ENCODE assay signal across 20 cellular contexts in the genomic region with DNA sequence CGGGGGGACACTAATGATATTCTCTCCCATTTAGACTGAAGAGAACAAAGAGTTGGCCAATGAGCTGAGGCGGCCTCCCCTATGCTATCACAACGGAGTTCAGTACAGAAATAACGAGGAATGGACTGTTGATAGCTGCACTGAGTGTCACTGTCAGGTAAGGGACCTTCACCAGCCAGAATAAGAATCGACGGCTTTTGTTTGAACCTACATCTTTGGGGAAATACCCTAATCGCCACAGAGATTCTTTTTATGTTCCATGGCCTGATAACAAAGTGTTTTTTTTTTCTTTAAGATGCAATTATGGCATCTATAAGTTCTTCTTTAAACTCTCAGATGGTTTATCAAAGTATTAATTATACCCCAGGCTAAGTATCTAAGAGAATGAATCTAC. TPM values are rescaled to one million over a fixed set of nuclear protein-coding genes. Genes with fewer than 3 reads are reported as not detected.
DNase-seq lines count a peak whose midpoint lies in the region; ATAC-seq, FAIRE-seq and TF ChIP-seq lines count a peak whose summit lies in the region.
"Had no signal": no experiment of that assay in that cellular context is flagged by ENCODE, and none has a peak within 500 bp of the region (broad histone marks: within the 10 kb centered on the region; RNA-seq: fewer than 3 reads in every experiment).

No MANE protein-coding gene starts in this region.

- peaks cover 45% of the 10 kb centered on the region for H3K27me3 Mint-ChIP-seq in stimulated activated naive CD8-positive, alpha-beta T cell treated with anti-CD3 and anti-CD28 coated beads, Interleukin-15, amount 100 ng/mL, for 72 hours

- TF ChIP-seq POLR2A in endothelial cell of umbilical vein (IDR thresholded peaks at IDR 0.05; ENCODE audit: low read depth, low read length), result peak; percentile 99

- H3K9ac ChIP-seq in endothelial cell of umbilical vein (replicated peaks; ENCODE audit: extremely low read depth, insufficient read depth, low read length), result peak overlapping the region; percentile 99
- peak overlapping the region in 1 of 2 donors; percentile 21 for H3K9ac ChIP-seq in mucosa of rectum (ENCODE audit: low read depth in 1 of 2, low read length in 2 of 2)

- H3K27ac Mint-ChIP-seq in stimulated activated naive CD8-positive, alpha-beta T cell treated with anti-CD3 and anti-CD28 coated beads, Interleukin-15, amount 100 ng/mL, for 72 hours, result no peak overlapping the region
- H3K27ac Mint-ChIP-seq: activated CD8-positive, alpha-beta T cell treated with anti-CD3 and anti-CD28 coated beads for 36 hours; GM23338; stimulated activated naive B cell treated with anti-CD40 and anti-IgM and Interleukin-4, amounts not matched to agents 10 μg/mL and 1 μg/mL and 100 μg/mL, for 72 hours had no signal

- peaks cover 78% of the 10 kb centered on the region for H3K79me2 ChIP-seq in endothelial cell of umbilical vein (ENCODE audit: control insufficient read depth, insufficient read depth, low read length)

- in situ Hi-C loops in GM13977 (cut with MboI; ENCODE audit: low pct_unique_long_range_greater_than_20kb, low sequenced_read_pairs, unreplicated experiment), result loop anchor here (25.0 kb wide), 2 partner anchors 222 to 472 kb away; no protein-coding TSS in a partner anchor

- H3K4me3 ChIP-seq in RWPE2 (ENCODE audit: severe bottlenecking), result no peak overlapping the region
- H3K4me3 ChIP-seq in endothelial cell of umbilical vein (replicated peaks in 1 of 3; ENCODE audit: insufficient read depth in 1 of 3, low read depth in 1 of 3, low read length in 3 of 3), result peak overlapping the region; percentile 0 to 98 (median 97)
- H3K4me3 ChIP-seq in mucosa of rectum (ENCODE audit: low read length in 2 of 2), result peak overlapping the region; percentile 89 to 92
- peak overlapping the region; percentile 74 for H3K4me3 ChIP-seq in thoracic aorta
- H3K4me3 ChIP-seq: GM23338, K562 had no signal

- no peak for DNase-seq in RWPE2 (ENCODE audit: low spot score)
- no peak for DNase-seq in endothelial cell of umbilical vein (ENCODE audit: low read depth, low spot score)
- no peak for DNase-seq in thoracic aorta (ENCODE audit: low spot score)
- no peak for DNase-seq in stimulated activated naive CD8-positive, alpha-beta T cell treated with anti-CD3 and anti-CD28 coated beads, Interleukin-15, amount 100 ng/mL, for 72 hours
- DNase-seq in NCI-H82 treated with DMSO at 0.1 percent for 48 hours (lab: John Stamatoyannopoulos, UW; ENCODE audit: unreplicated experiment), result no peak
- DNase-seq in GM13977 (ENCODE audit: low spot score), result no peak
- DNase-seq in NCI-H146 (lab: John Stamatoyannopoulos, UW), result no peak
- DNase-seq: activated CD8-positive, alpha-beta T cell treated with anti-CD3 and anti-CD28 coated beads for 36 hours; activated effector memory CD4-positive, alpha-beta T cell treated with Interleukin-2 at 50 U/mL for 16 hours; CD4-positive, alpha-beta memory T cell; central memory CD4-positive, alpha-beta T cell; erythroblast; NCI-H1694 treated with DMSO at 0.1 percent for 48 hours; NCI-H748 treated with DMSO at 0.1 percent for 48 hours; SIG-M5; stimulated activated naive B cell treated with anti-CD40 and anti-IgM and Interleukin-4, amounts not matched to agents 10 μg/mL and 1 μg/mL and 100 μg/mL, for 72 hours had no signal

- no peak for FAIRE-seq in endothelial cell of umbilical vein (lab: Jason Lieb, UNC)
- FAIRE-seq: G401.6, K562 had no signal

- no peak for ATAC-seq in RWPE2 (ENCODE audit: low read depth)
- no peak for ATAC-seq in thoracic aorta (ENCODE audit: insufficient number of reproducible peaks, low FRiP score, low read depth)
- ATAC-seq in stimulated activated naive CD8-positive, alpha-beta T cell treated with anti-CD3 and anti-CD28 coated beads, Interleukin-15, amount 100 ng/mL, for 72 hours, result no peak
- ATAC-seq: activated CD8-positive, alpha-beta T cell treated with anti-CD3 and anti-CD28 coated beads for 36 hours; GM23338; K562; stimulated activated naive B cell treated with anti-CD40 and anti-IgM and Interleukin-4, amounts not matched to agents 10 μg/mL and 1 μg/mL and 100 μg/mL, for 72 hours had no signal

- dilution Hi-C loops in endothelial cell of umbilical vein (cut with MboI; ENCODE audit: extremely low pct_ligation_motif_present, low sequenced_read_pairs), result no loop called here

- H3K4me1 ChIP-seq in RWPE2 (ENCODE audit: insufficient read depth, poor library complexity, severe bottlenecking), result peaks cover 12% of the 10 kb centered on the region
- peaks cover 27% of the 10 kb centered on the region for H3K4me1 ChIP-seq in endothelial cell of umbilical vein (ENCODE audit: control insufficient read depth, extremely low read depth, insufficient read depth, low read length)
- peaks cover 44 to 57% of the 10 kb centered on the region in 2 donors for H3K4me1 ChIP-seq in mucosa of rectum (ENCODE audit: control insufficient read depth in 2 of 2, insufficient read depth in 2 of 2, low read length in 2 of 2)
- H3K4me1 ChIP-seq in thoracic aorta (ENCODE audit: control insufficient read depth in 1 of 2, low read depth in 2 of 2), result peaks cover 0 to 20% of the 10 kb centered on the region in 2 donors

- peaks cover 83% of the 10 kb centered on the region for H3K36me3 ChIP-seq in RWPE2 (ENCODE audit: low read depth)
- H3K36me3 ChIP-seq in endothelial cell of umbilical vein (ENCODE audit: control insufficient read depth in 2 of 2, extremely low read depth in 1 of 2, insufficient read depth in 2 of 2, low read length in 2 of 2), result peaks cover 64 to 72% of the 10 kb centered on the region in 2 experiments
- H3K36me3 ChIP-seq in mucosa of rectum (ENCODE audit: control insufficient read depth in 2 of 2, insufficient read depth in 2 of 2, low read length in 2 of 2), result peaks cover 69 to 71% of the 10 kb centered on the region in 2 donors
- H3K36me3 ChIP-seq in thoracic aorta, result peaks cover 8% of the 10 kb centered on the region

- H3K9me3 ChIP-seq in RWPE2 (ENCODE audit: severe bottlenecking) (no peaks in the 10 kb centered on the region), endothelial cell of umbilical vein (replicated peaks; ENCODE audit: control insufficient read depth, insufficient read depth, low read length) (no peaks in the 10 kb centered on the region), mucosa of rectum (ENCODE audit: control insufficient read depth in 2 of 2, low read length in 2 of 2) (no peaks in the 10 kb centered on the region), thoracic aorta (no peaks in the 10 kb centered on the region)

- peaks cover 5% of the 10 kb centered on the region for H4K20me1 ChIP-seq in endothelial cell of umbilical vein (replicated peaks; ENCODE audit: control insufficient read depth, extremely low read depth, insufficient read depth, low read length)

- H3K27ac ChIP-seq in RWPE2 (ENCODE audit: poor library complexity, severe bottlenecking) (peak overlapping the region; percentile 95), endothelial cell of umbilical vein (ENCODE audit: insufficient read depth, low read depth, low read length) (peak overlapping the region; percentile 70), mucosa of rectum (ENCODE audit: low read depth in 2 of 2, low read length in 2 of 2) (peak overlapping the region; percentile 0 to 7), thoracic aorta (no peak overlapping the region)

- H3K4me1 Mint-ChIP-seq in stimulated activated naive CD8-positive, alpha-beta T cell treated with anti-CD3 and anti-CD28 coated beads, Interleukin-15, amount 100 ng/mL, for 72 hours, result peaks cover 19% of the 10 kb centered on the region

- H3K4me2 ChIP-seq in endothelial cell of umbilical vein (ENCODE audit: insufficient read depth, low read length), result peak overlapping the region; percentile 82
- H3K4me2 ChIP-seq: GM23338 had no signal

- no peaks in the 10 kb centered on the region for H3K9me1 ChIP-seq in endothelial cell of umbilical vein (replicated peaks; ENCODE audit: control insufficient read depth, extremely low read depth, insufficient read depth, low read length)

- intact Hi-C loops in endothelial cell of umbilical vein (cut with micrococcal nuclease), result loop anchor here (5.0 kb wide), 1 partner anchor 742 kb away; no protein-coding TSS in a partner anchor

- CTCF ChIA-PET in endothelial cell of umbilical vein (lab: Charles Lee), result no interaction called here

- TF ChIP-seq CTCF in RWPE2 (IDR thresholded peaks at IDR 0.05; ENCODE audit: poor library complexity, severe bottlenecking), result no peak
- no peak for TF ChIP-seq CTCF in endothelial cell of umbilical vein (IDR thresholded peaks at IDR 0.05; ENCODE audit: extremely low read depth in 1 of 2, insufficient read depth in 1 of 2, low read depth in 1 of 2, low read length in 2 of 2)
- TF ChIP-seq CTCF in thoracic aorta (IDR thresholded peaks at IDR 0.05), result no peak
- no peak for TF ChIP-seq CTCF in GM13977 (IDR thresholded peaks at IDR 0.05; ENCODE audit: extremely low read depth, insufficient read depth, missing control alignments)

- H3K9me3 Mint-ChIP-seq in stimulated activated naive CD8-positive, alpha-beta T cell treated with anti-CD3 and anti-CD28 coated beads, Interleukin-15, amount 100 ng/mL, for 72 hours, result no peaks in the 10 kb centered on the region
- H3K9me3 Mint-ChIP-seq: activated CD8-positive, alpha-beta T cell treated with anti-CD3 and anti-CD28 coated beads for 36 hours; CD4-positive, alpha-beta memory T cell; GM23338; stimulated activated naive B cell treated with anti-CD40 and anti-IgM and Interleukin-4, amounts not matched to agents 10 μg/mL and 1 μg/mL and 100 μg/mL, for 72 hours had no signal

- no peaks in the 10 kb centered on the region for H3K27me3 ChIP-seq in RWPE2 (ENCODE audit: insufficient read depth, poor library complexity, severe bottlenecking)
- H3K27me3 ChIP-seq in endothelial cell of umbilical vein (ENCODE audit: control insufficient read depth in 2 of 2, insufficient read depth in 2 of 2, low read length in 2 of 2), result no peaks in the 10 kb centered on the region
- no peaks in the 10 kb centered on the region for H3K27me3 ChIP-seq in mucosa of rectum (ENCODE audit: control insufficient read depth in 2 of 2, insufficient read depth in 2 of 2, low read length in 2 of 2)
- H3K27me3 ChIP-seq in thoracic aorta (replicated peaks; ENCODE audit: insufficient read depth), result no peaks in the 10 kb centered on the region

- POLR2A ChIA-PET in endothelial cell of umbilical vein (lab: Charles Lee), result interaction anchor here (0.7 to 9.9 kb wide), 7 partner anchors 221 to 761 kb away, joined by 3 to 118 read pairs (median 4); no protein-coding TSS in a partner anchor

- no peak overlapping the region for H3K4me3 Mint-ChIP-seq in stimulated activated naive CD8-positive, alpha-beta T cell treated with anti-CD3 and anti-CD28 coated beads, Interleukin-15, amount 100 ng/mL, for 72 hours
- H3K4me3 Mint-ChIP-seq: activated CD8-positive, alpha-beta T cell treated with anti-CD3 and anti-CD28 coated beads for 36 hours; CD4-positive, alpha-beta memory T cell; GM23338; stimulated activated naive B cell treated with anti-CD40 and anti-IgM and Interleukin-4, amounts not matched to agents 10 μg/mL and 1 μg/mL and 100 μg/mL, for 72 hours had no signal

- H2AFZ ChIP-seq in endothelial cell of umbilical vein (ENCODE audit: low read depth, low read length), result no peak overlapping the region
- H2AFZ ChIP-seq: GM23338 had no signal

- BruUV-seq in endothelial cell of umbilical vein (replicated peaks; lab: Mats Ljungman, UMichigan), result no TSS peak

RNA-seq across cellular contexts. Expression of a gene that starts 3.4 kb away (rescaled TPM):
- total RNA-seq in endothelial cell of umbilical vein (8,837 and 8,883 TPM in 2 replicates), thoracic aorta (1,000 to 10,000 TPM in 1 of 2 donors, 100 to 1,000 TPM in 1; 868 to 1,389 TPM)
- polyA plus RNA-seq in endothelial cell of umbilical vein, result 6,148 and 6,293 TPM in 2 replicates
- 2,202 and 2,655 TPM in 2 replicates for polyA plus RNA-seq in endothelial cell of umbilical vein (2011; cell fraction: cytosol; rRNA removed)
- polyA plus RNA-seq in endothelial cell of umbilical vein (2011; cell fraction: nucleus; rRNA removed), result 17,201 and 26,660 TPM in 2 replicates
- 3,629 and 3,767 TPM in 2 replicates for polyA plus RNA-seq in endothelial cell of umbilical vein (2012)
- polyA minus RNA-seq in endothelial cell of umbilical vein, result 17,988 and 18,091 TPM in 2 replicates
- polyA minus RNA-seq in endothelial cell of umbilical vein (2011; cell fraction: cytosol; rRNA and poly(A)+ RNA removed), result 7.8 TPM
- polyA minus RNA-seq in endothelial cell of umbilical vein (2011; cell fraction: nucleus; rRNA and poly(A)+ RNA removed), result 23,649 and 24,248 TPM in 2 replicates

Comparison
In these comparisons a context has a peak if more than half of its experiments do, and no peak if none do; other contexts are left out.
1. H3K27ac ChIP-seq: peak in RWPE2 (single experiment), endothelial cell of umbilical vein (single experiment) and mucosa of rectum (2 of 2); none in thoracic aorta (0 of 2).